ENCODE assay signal across 30 cellular contexts in genomic region chr5:93807860-93808259, GRCh38.
"Had no signal": no experiment of that assay in that cellular context is flagged by ENCODE, and none has a peak within 500 bp of the region (broad histone marks: within the 10 kb centered on the region; RNA-seq: fewer than 3 reads in every experiment).

No MANE protein-coding gene starts in this region.

- DNase-seq: immature natural killer cell; kidney; left colon; left lung; lower lobe of right lung; mammary epithelial cell; mesenchymal stem cell; naive B cell; natural killer cell; nephron progenitor cell; nucleus accumbens; pancreas; posterior cingulate gyrus; retina; right cardiac atrium; stimulated activated CD4-positive, alpha-beta T cell treated with anti-CD3 and anti-CD28 coated beads, Interleukin-12 subunit alpha, Interleukin-12 subunit beta, amount 100 ng/mL, for 4 hours; stimulated activated CD4-positive, alpha-beta T cell treated with anti-CD3 and anti-CD28 coated beads, Interleukin-15, amount 100 ng/mL, for 24 hours; stimulated activated CD4-positive, alpha-beta T cell treated with anti-CD3 and anti-CD28 coated beads, Interleukin-2, amount 100 ng/mL, for 24 hours; stimulated activated CD4-positive, alpha-beta T cell treated with anti-CD3 and anti-CD28 coated beads, Interleukin-4, amount 100 ng/mL, for 1 hour; stimulated activated naive B cell treated with anti-CD40 and anti-IgM and Interleukin-4, amounts not matched to agents 10 μg/mL and 1 μg/mL and 100 μg/mL, for 72 hours; stimulated activated naive CD8-positive, alpha-beta T cell treated with anti-CD3 and anti-CD28 coated beads, Interleukin-15, Interleukin-2, amounts not matched to agents 100 U/mL and 50 U/mL, for 24 hours; stomach; testis; thyroid gland; transverse colon; upper lobe of left lung had no signal

- H3K4me3 ChIP-seq: left lung, lower lobe of right lung, pancreas, prostate gland, skin epidermis, stomach, testis, thyroid gland, transverse colon, upper lobe of left lung, vagina had no signal

- ATAC-seq: left colon; left lung; lower lobe of right lung; natural killer cell; right cardiac atrium; sciatic nerve; stimulated activated naive B cell treated with anti-CD40 and anti-IgM and Interleukin-4, amounts not matched to agents 10 μg/mL and 1 μg/mL and 100 μg/mL, for 72 hours; stimulated activated naive CD8-positive, alpha-beta T cell treated with anti-CD3 and anti-CD28 coated beads, Interleukin-15, Interleukin-2, amounts not matched to agents 100 U/mL and 50 U/mL, for 24 hours had no signal
